In genomic region chr12:43884683-43885410, GRCh38 we compare ENCODE assay signal across 17 cellular contexts. TPM values are rescaled to one million over a fixed set of nuclear protein-coding genes. Genes with fewer than 3 reads are reported as not detected.
DNase-seq lines count a peak whose midpoint lies in the region; ATAC-seq and TF ChIP-seq lines count a peak whose summit lies in the region.
"Had no signal": no experiment of that assay in that cellular context is flagged by ENCODE, and none has a peak within 500 bp of the region (broad histone marks: within the 10 kb centered on the region; RNA-seq: fewer than 3 reads in every experiment).

No MANE protein-coding gene starts in this region.

- H3K4me3 ChIP-seq in mammary epithelial cell (replicated peaks in 1 of 3; ENCODE audit: insufficient read depth in 1 of 3, low read depth in 2 of 3, low read length in 3 of 3), result peak overlapping the region in 1 of 3 experiments; percentile 10
- H3K4me3 ChIP-seq in aorta (ENCODE audit: low read length in 2 of 2), result no peak overlapping the region
- H3K4me3 ChIP-seq: right lobe of liver had no signal

- H3K27ac ChIP-seq in mammary epithelial cell (ENCODE audit: insufficient read depth, low read depth, low read length) (peak overlapping the region; percentile 33), foreskin keratinocyte (no peak overlapping the region), aorta (ENCODE audit: low read depth in 1 of 2, low read length in 2 of 2) (no peak overlapping the region)
- H3K27ac ChIP-seq: right lobe of liver had no signal

- H3K36me3 Mint-ChIP-seq in MCF 10A (ENCODE audit: insufficient read depth, unreplicated experiment) (no peaks in the 10 kb centered on the region), mesothelial cell of epicardium (no peaks in the 10 kb centered on the region), type B pancreatic cell (peaks cover 4% of the 10 kb centered on the region)
- H3K36me3 Mint-ChIP-seq in activated CD8-positive, alpha-beta memory T cell treated with anti-CD3 and anti-CD28 coated beads, Interleukin-2, amount 10 ng/mL, durations not matched to agents 7 days and 5 days, result no peaks in the 10 kb centered on the region
- H3K36me3 Mint-ChIP-seq: stimulated activated effector memory CD8-positive, alpha-beta T cell treated with anti-CD3 and anti-CD28 coated beads, Interleukin-12 subunit alpha, Interleukin-12 subunit beta, amount 100 ng/mL, for 72 hours; WTC11 had no signal

- in situ Hi-C loops in mammary epithelial cell (cut with MboI; ENCODE audit: low sequenced_read_pairs in 2 of 2), result loop anchor here (5.0 to 25.0 kb wide), 4 partner anchors 80 to 373 kb away; partner anchors contain the start of genes IRAK4 (in 1 of the 2), PUS7L (in 1 of the 2) and TWF1 (in 1 of the 2)

- peaks cover 12% of the 10 kb centered on the region for H3K79me2 ChIP-seq in mammary epithelial cell (ENCODE audit: insufficient read depth, low read length)

- TF ChIP-seq CTCF in mammary epithelial cell (conservative IDR thresholded peaks at IDR 0.05 in 1 of 2, IDR thresholded peaks at IDR 0.05 in 1 of 2; ENCODE audit: extremely low read depth in 1 of 2, insufficient read depth in 1 of 2, low read depth in 1 of 2, low read length in 2 of 2) (no peak), MCF 10A (IDR thresholded peaks at IDR 0.05; ENCODE audit: unreplicated experiment) (no peak), foreskin keratinocyte (conservative IDR thresholded peaks at IDR 0.05) (no peak), mesothelial cell of epicardium (IDR thresholded peaks at IDR 0.05; ENCODE audit: unreplicated experiment) (no peak), type B pancreatic cell (conservative IDR thresholded peaks at IDR 0.05) (no peak)

- CTCF ChIA-PET in mammary epithelial cell (lab: Charles Lee; ENCODE audit: low non-redundant PET), result interaction anchor here (0.7 kb wide), 1 partner anchor 32 kb away, joined by 11 read pairs; no protein-coding TSS in a partner anchor
- CTCF ChIA-PET in MCF 10A (lab: Yijun Ruan, JAX), result interaction anchor here (0.6 to 6.5 kb wide), 8 partner anchors 18 to 419 kb away, joined by 3 to 62 read pairs (median 3); partner anchors contain the start of genes IRAK4, PUS7L and TWF1
- CTCF ChIA-PET in activated CD8-positive, alpha-beta memory T cell treated with anti-CD3 and anti-CD28 coated beads, Interleukin-2, amount 10 ng/mL, durations not matched to agents 7 days and 5 days (lab: Charles Lee), result interaction anchor here (1.2 to 2.9 kb wide), 2 partner anchors 108 to 440 kb away, joined by 5 to 14 read pairs; no protein-coding TSS in a partner anchor

- dilution Hi-C loops in mammary epithelial cell (cut with HindIII; ENCODE audit: low sequenced_read_pairs), result no loop called here

- H3K27me3 Mint-ChIP-seq in MCF 10A (ENCODE audit: insufficient read depth, unreplicated experiment), result no peaks in the 10 kb centered on the region
- H3K27me3 Mint-ChIP-seq in mesothelial cell of epicardium (ENCODE audit: low read depth), result no peaks in the 10 kb centered on the region
- H3K27me3 Mint-ChIP-seq in type B pancreatic cell, result no peaks in the 10 kb centered on the region
- H3K27me3 Mint-ChIP-seq in activated CD8-positive, alpha-beta memory T cell treated with anti-CD3 and anti-CD28 coated beads, Interleukin-2, amount 10 ng/mL, durations not matched to agents 7 days and 5 days, result no peaks in the 10 kb centered on the region

- POLR2A ChIA-PET in MCF 10A (lab: Yijun Ruan, JAX), result interaction anchor here (0.6 to 3.8 kb wide), 3 partner anchors 13 to 1887 kb away, joined by 4 to 34 read pairs (median 6); partner anchors contain the start of gene TWF1

- H3K4me1 Mint-ChIP-seq in MCF 10A (ENCODE audit: insufficient read depth, unreplicated experiment), result no peaks in the 10 kb centered on the region
- peaks cover 43% of the 10 kb centered on the region for H3K4me1 Mint-ChIP-seq in mesothelial cell of epicardium
- H3K4me1 Mint-ChIP-seq in type B pancreatic cell (ENCODE audit: unreplicated experiment), result peaks cover 16% of the 10 kb centered on the region
- no peaks in the 10 kb centered on the region for H3K4me1 Mint-ChIP-seq in activated CD8-positive, alpha-beta memory T cell treated with anti-CD3 and anti-CD28 coated beads, Interleukin-2, amount 10 ng/mL, durations not matched to agents 7 days and 5 days
- H3K4me1 Mint-ChIP-seq: stimulated activated effector memory CD8-positive, alpha-beta T cell treated with anti-CD3 and anti-CD28 coated beads, Interleukin-12 subunit alpha, Interleukin-12 subunit beta, amount 100 ng/mL, for 72 hours; WTC11 had no signal

- no peaks in the 10 kb centered on the region for H3K9me3 ChIP-seq in mammary epithelial cell (replicated peaks; ENCODE audit: insufficient read depth, low read length)
- H3K9me3 ChIP-seq in aorta (ENCODE audit: control insufficient read depth, low read length), result no peaks in the 10 kb centered on the region
- H3K9me3 ChIP-seq: right lobe of liver had no signal

- peak; percentile 77 for ATAC-seq in foreskin keratinocyte
- ATAC-seq in aorta (ENCODE audit: low FRiP score), result no peak
- ATAC-seq in activated CD8-positive, alpha-beta memory T cell treated with anti-CD3 and anti-CD28 coated beads, Interleukin-2, amount 10 ng/mL, durations not matched to agents 7 days and 5 days, result no peak
- ATAC-seq: PC-3; right lobe of liver; stimulated activated effector memory CD8-positive, alpha-beta T cell treated with anti-CD3 and anti-CD28 coated beads, Interleukin-12 subunit alpha, Interleukin-12 subunit beta, amount 100 ng/mL, for 72 hours; WTC11 had no signal

- no peak overlapping the region for H3K9ac ChIP-seq in mammary epithelial cell (ENCODE audit: insufficient read depth, low read length)

- H4K20me1 ChIP-seq in mammary epithelial cell (ENCODE audit: insufficient read depth, low read length), result no peaks in the 10 kb centered on the region

- peak; percentile 87 for DNase-seq in mammary epithelial cell
- DNase-seq in MCF 10A (ENCODE audit: unreplicated experiment), result no peak
- DNase-seq in foreskin keratinocyte, result peak; percentile 58 to 76
- DNase-seq in mesothelial cell of epicardium (ENCODE audit: low spot score in 2 of 2, unreplicated experiment in 2 of 2), result no peak
- DNase-seq in type B pancreatic cell (ENCODE audit: extremely low spot score, unreplicated experiment), result no peak
- DNase-seq in aorta, result no peak
- DNase-seq in activated CD8-positive, alpha-beta memory T cell treated with anti-CD3 and anti-CD28 coated beads, Interleukin-2, amount 10 ng/mL, durations not matched to agents 7 days and 5 days, result no peak
- no peak for DNase-seq in hepatic stellate cell (ENCODE audit: low spot score)
- DNase-seq: activated gamma-delta T cell; foreskin fibroblast; kidney glomerular epithelial cell; NCI-H2227 treated with DMSO at 0.1 percent for 48 hours; PC-3; right lobe of liver; stimulated activated CD4-positive, alpha-beta T cell treated with anti-CD3 and anti-CD28 coated beads, Interleukin-4, amount 100 ng/mL, for 4 hours had no signal

- intact Hi-C loops in mammary epithelial cell (cut with micrococcal nuclease), result loop anchor here (2.0 to 5.0 kb wide), 2 partner anchors 48 to 1046 kb away; partner anchors contain the start of gene TMEM117
- intact Hi-C loops in MCF 10A (cut with micrococcal nuclease), result no loop called here
- intact Hi-C loops in aorta (cut with DNase I), result loop anchor here (10.0 kb wide), 3 partner anchors 80 to 440 kb away; partner anchors contain the start of gene TWF1 (in 1 of the 2)

- no peak overlapping the region for H3K4me3 Mint-ChIP-seq in MCF 10A (ENCODE audit: unreplicated experiment)
- H3K4me3 Mint-ChIP-seq in mesothelial cell of epicardium, result no peak overlapping the region
- peak overlapping the region; percentile 5 for H3K4me3 Mint-ChIP-seq in type B pancreatic cell
- H3K4me3 Mint-ChIP-seq in activated CD8-positive, alpha-beta memory T cell treated with anti-CD3 and anti-CD28 coated beads, Interleukin-2, amount 10 ng/mL, durations not matched to agents 7 days and 5 days, result no peak overlapping the region
- H3K4me3 Mint-ChIP-seq: stimulated activated effector memory CD8-positive, alpha-beta T cell treated with anti-CD3 and anti-CD28 coated beads, Interleukin-12 subunit alpha, Interleukin-12 subunit beta, amount 100 ng/mL, for 72 hours; WTC11 had no signal

- H3K27ac Mint-ChIP-seq in MCF 10A (ENCODE audit: low read depth, unreplicated experiment) (no peak overlapping the region), mesothelial cell of epicardium (peak overlapping the region; percentile 74), type B pancreatic cell (peak overlapping the region; percentile 17)
- H3K27ac Mint-ChIP-seq in activated CD8-positive, alpha-beta memory T cell treated with anti-CD3 and anti-CD28 coated beads, Interleukin-2, amount 10 ng/mL, durations not matched to agents 7 days and 5 days, result no peak overlapping the region
- H3K27ac Mint-ChIP-seq: stimulated activated effector memory CD8-positive, alpha-beta T cell treated with anti-CD3 and anti-CD28 coated beads, Interleukin-12 subunit alpha, Interleukin-12 subunit beta, amount 100 ng/mL, for 72 hours; WTC11 had no signal

- H3K9me3 Mint-ChIP-seq in MCF 10A (ENCODE audit: unreplicated experiment) (no peaks in the 10 kb centered on the region), mesothelial cell of epicardium (no peaks in the 10 kb centered on the region), type B pancreatic cell (no peaks in the 10 kb centered on the region)
- no peaks in the 10 kb centered on the region for H3K9me3 Mint-ChIP-seq in activated CD8-positive, alpha-beta memory T cell treated with anti-CD3 and anti-CD28 coated beads, Interleukin-2, amount 10 ng/mL, durations not matched to agents 7 days and 5 days (ENCODE audit: low read depth)
- H3K9me3 Mint-ChIP-seq: stimulated activated effector memory CD8-positive, alpha-beta T cell treated with anti-CD3 and anti-CD28 coated beads, Interleukin-12 subunit alpha, Interleukin-12 subunit beta, amount 100 ng/mL, for 72 hours; WTC11 had no signal

- peaks cover 20% of the 10 kb centered on the region for H3K4me1 ChIP-seq in mammary epithelial cell (ENCODE audit: insufficient read depth, low read length)
- H3K4me1 ChIP-seq in foreskin keratinocyte, result no peaks in the 10 kb centered on the region
- peaks cover 0 to 2% of the 10 kb centered on the region in 2 donors for H3K4me1 ChIP-seq in aorta (ENCODE audit: control insufficient read depth in 1 of 2, insufficient read depth in 2 of 2, low read length in 2 of 2)
- H3K4me1 ChIP-seq: right lobe of liver had no signal

- no peaks in the 10 kb centered on the region for H3K36me3 ChIP-seq in mammary epithelial cell (ENCODE audit: insufficient read depth, low read length)
- no peaks in the 10 kb centered on the region for H3K36me3 ChIP-seq in aorta (ENCODE audit: control insufficient read depth in 1 of 2, insufficient read depth in 2 of 2, low read length in 1 of 2)
- H3K36me3 ChIP-seq: right lobe of liver had no signal

- peak overlapping the region; percentile 72 for H3K4me2 ChIP-seq in mammary epithelial cell (ENCODE audit: insufficient read depth, low read depth, low read length)

- BruUV-seq in mammary epithelial cell (replicated peaks; lab: Mats Ljungman, UMichigan) (no TSS peak), MCF 10A (replicated peaks; lab: Mats Ljungman, UMichigan) (no TSS peak)

- H2AFZ ChIP-seq in mammary epithelial cell (ENCODE audit: low read depth, low read length), result peak overlapping the region; percentile 81

- H3K27me3 ChIP-seq in mammary epithelial cell (ENCODE audit: insufficient read depth, low read length) (no peaks in the 10 kb centered on the region), foreskin keratinocyte (no peaks in the 10 kb centered on the region), aorta (ENCODE audit: control insufficient read depth in 1 of 2, insufficient read depth in 2 of 2, low read length in 1 of 2) (no peaks in the 10 kb centered on the region)
- H3K27me3 ChIP-seq: right lobe of liver had no signal

- 32% methylated on average over 8 of the region's 8 CpGs for WGBS in mammary epithelial cell (ENCODE audit: low coverage, missing lambda C conversion rate)
- WGBS in aorta, 2 donors, result 89 to 91% methylated on average over 8 of the region's 8 CpGs

RNA-seq across cellular contexts. Expression of gene TMEM117, which starts 49.0 kb away (rescaled TPM):
- total RNA-seq in mammary epithelial cell (10 to 100 TPM; 20.8 to 26.5 TPM), MCF 10A (2022) (3.2 and 4.3 TPM in 2 replicates), foreskin keratinocyte (5.9 and 6.9 TPM in 2 replicates), mesothelial cell of epicardium (31.5 to 35.3 TPM (median 32.9 TPM) in 3 replicates), type B pancreatic cell (ENCODE audit: low replicate concordance) (14.3 and 22.0 TPM in 2 replicates), aorta (10 to 100 TPM in 1 of 2 donors, 1 to 10 TPM in 1; 5.9 to 10.6 TPM)
- polyA plus RNA-seq in mammary epithelial cell (7.3 TPM), foreskin keratinocyte (3.6 and 4.2 TPM in 2 replicates), aorta (1 to 10 TPM; 1.6 to 4.4 TPM)
- polyA minus RNA-seq in mammary epithelial cell, result not detected
- total RNA-seq in activated CD8-positive, alpha-beta memory T cell treated with anti-CD3 and anti-CD28 coated beads, Interleukin-2, amount 10 ng/mL, durations not matched to agents 7 days and 5 days, result under 1 TPM; 0.50 to 0.63 TPM

Comparison
In these comparisons a context has a peak if more than half of its experiments do, and no peak if none do; other contexts are left out.
1. DNase-seq: peak in mammary epithelial cell (single experiment) and foreskin keratinocyte (2 of 2); none in MCF 10A (single experiment), mesothelial cell of epicardium (0 of 2), type B pancreatic cell (single experiment), aorta (0 of 2), activated CD8-positive, alpha-beta memory T cell treated with anti-CD3 and anti-CD28 coated beads, Interleukin-2, amount 10 ng/mL, durations not matched to agents 7 days and 5 days (single experiment) and hepatic stellate cell (single experiment).
2. H3K27ac Mint-ChIP-seq: peak in mesothelial cell of epicardium (single experiment) and type B pancreatic cell (single experiment); none in MCF 10A (single experiment) and activated CD8-positive, alpha-beta memory T cell treated with anti-CD3 and anti-CD28 coated beads, Interleukin-2, amount 10 ng/mL, durations not matched to agents 7 days and 5 days (single experiment).